Comparison of ENCODE assay signal across 3 cellular contexts in genomic region chr5:801055-801454, GRCh38. TPM values are rescaled to one million over a fixed set of nuclear protein-coding genes. Genes with fewer than 3 reads are reported as not detected.
"Had no signal": no experiment of that assay in that cellular context is flagged by ENCODE, and none has a peak within 500 bp of the region (broad histone marks: within the 10 kb centered on the region; RNA-seq: fewer than 3 reads in every experiment).

No MANE protein-coding gene starts in this region.

RNA-seq across cellular contexts. Expression of gene ZDHHC11B, which starts 16.5 kb away (rescaled TPM):
- total RNA-seq: osteoblast, pulmonary artery endothelial cell had no signal
- polyA plus RNA-seq: naive thymus-derived CD8-positive, alpha-beta T cell had no signal

RNA-seq across cellular contexts. Expression of gene ZDHHC11, which starts 49.7 kb away (rescaled TPM):
- polyA plus RNA-seq: naive thymus-derived CD8-positive, alpha-beta T cell had no signal
